In genomic region chr6:29709178-29709576, GRCh38 we compare ENCODE assay signal across 1 cellular context.
TF ChIP-seq lines count a peak whose summit lies in the region.

No MANE protein-coding gene starts in this region.

TF ChIP-seq in HepG2, 621 proteins besides CTCF, POLR2A, EP300 and RAD21:
- TF ChIP-seq LRRFIP1 (CRISPR knock-in tag; conservative IDR thresholded peaks at IDR 0.05) (no peak), SAFB2 (CRISPR knock-in tag; IDR thresholded peaks at IDR 0.05; ENCODE audit: borderline replicate concordance, low read depth) (no peak), ZSCAN31 (CRISPR knock-in tag; IDR thresholded peaks at IDR 0.05; ENCODE audit: low read depth) (no peak), CREB1 (IDR thresholded peaks at IDR 0.05) (no peak), CREB1 (CRISPR knock-in tag; IDR thresholded peaks at IDR 0.05) (no peak), PAX8 (CRISPR knock-in tag; IDR thresholded peaks at IDR 0.05; ENCODE audit: borderline replicate concordance) (no peak), HNF1A (IDR thresholded peaks at IDR 0.05; ENCODE audit: low read depth) (no peak), HNF1A (CRISPR knock-in tag; IDR thresholded peaks at IDR 0.05; ENCODE audit: borderline replicate concordance) (no peak), DMTF1 (CRISPR knock-in tag; IDR thresholded peaks at IDR 0.05) (no peak), ZNF33A (CRISPR knock-in tag; IDR thresholded peaks at IDR 0.05; ENCODE audit: borderline replicate concordance) (no peak)
